In genomic region chr16:66551362-66551761, GRCh38 we compare ENCODE assay signal across 1 cellular context.
A peak's percentile ranks its signal among the peaks of the same experiment; 100 is the strongest.
TF ChIP-seq lines count a peak whose summit lies in the region.

No MANE protein-coding gene starts in this region.

TF ChIP-seq in HepG2, 621 proteins besides CTCF, POLR2A, EP300 and RAD21 (continues in another document):
- TF ChIP-seq ZNF225 (CRISPR knock-in tag; IDR thresholded peaks at IDR 0.05): no peak
- TF ChIP-seq ZNF652 (CRISPR knock-in tag; IDR thresholded peaks at IDR 0.05; ENCODE audit: borderline replicate concordance, low read depth): peak; percentile 5; the same call in 1 of the 2 replicates
- 0 out of 2 replicates have a peak, but pooled peaks have one; percentile 9 for TF ChIP-seq ARNT2 (CRISPR knock-in tag; IDR thresholded peaks at IDR 0.05; ENCODE audit: low read depth)
- TF ChIP-seq ZNF207 (IDR thresholded peaks at IDR 0.05; ENCODE audit: borderline replicate concordance): no peak
- TF ChIP-seq PHF21A (CRISPR knock-in tag; IDR thresholded peaks at IDR 0.05): no peak
- TF ChIP-seq ZNF18 (CRISPR knock-in tag; IDR thresholded peaks at IDR 0.05; ENCODE audit: insufficient replicate concordance): no peak
- no peak for TF ChIP-seq ZNF570 (CRISPR knock-in tag; IDR thresholded peaks at IDR 0.05; ENCODE audit: borderline replicate concordance)
- peak; percentile 31; the same call in 1 of the 2 replicates for TF ChIP-seq POLR2G (IDR thresholded peaks at IDR 0.05; ENCODE audit: low read depth, low read length)
- peak; percentile 70 for TF ChIP-seq SAP130 (CRISPR knock-in tag; IDR thresholded peaks at IDR 0.05; ENCODE audit: low read depth)
- TF ChIP-seq NR0B2 (CRISPR knock-in tag; IDR thresholded peaks at IDR 0.05): no peak
- 0 out of 4 replicates have a peak, but pooled peaks of 1 of the 2 experiments have one; percentile 28 for TF ChIP-seq ATF4 (CRISPR knock-in tag; IDR thresholded peaks at IDR 0.05)
- no peak for TF ChIP-seq EEA1 (CRISPR knock-in tag; IDR thresholded peaks at IDR 0.05; ENCODE audit: borderline replicate concordance)
- TF ChIP-seq ZNF644 (CRISPR knock-in tag; IDR thresholded peaks at IDR 0.05; ENCODE audit: low read depth): peak; percentile 52; the same call in 1 of the 2 replicates
- TF ChIP-seq ELF3 (CRISPR knock-in tag; IDR thresholded peaks at IDR 0.05): peak; percentile 83
- TF ChIP-seq MAFF (IDR thresholded peaks at IDR 0.05; ENCODE audit: low read depth, low read length): peak; percentile 98
- peak; percentile 53 for TF ChIP-seq POLR2AphosphoS5 (IDR thresholded peaks at IDR 0.05; ENCODE audit: low read depth, low read length)
- peak; percentile 48; the same call in 1 of the 2 replicates for TF ChIP-seq GATAD2A (CRISPR knock-in tag; IDR thresholded peaks at IDR 0.05)
- peak; percentile 55 for TF ChIP-seq MAX (IDR thresholded peaks at IDR 0.05)
- TF ChIP-seq SALL1 (CRISPR knock-in tag; IDR thresholded peaks at IDR 0.05): 0 out of 2 replicates have a peak, but pooled peaks have one; percentile 16
- TF ChIP-seq ZNF484 (CRISPR knock-in tag; IDR thresholded peaks at IDR 0.05; ENCODE audit: borderline replicate concordance, low read depth): no peak
- TF ChIP-seq RBM22 (optimal IDR thresholded peaks at IDR 0.05; ENCODE audit: low read length): no peak
- peak; percentile 60; the same call in 1 of the 2 replicates for TF ChIP-seq ZNF772 (CRISPR knock-in tag; IDR thresholded peaks at IDR 0.05)
- TF ChIP-seq ZNF572 (CRISPR knock-in tag; IDR thresholded peaks at IDR 0.05): 0 out of 2 replicates have a peak, but pooled peaks have one; percentile 5
- TF ChIP-seq FOXA3 (CRISPR knock-in tag; IDR thresholded peaks at IDR 0.05): 0 out of 2 replicates have a peak, but pooled peaks have one; percentile 7
- TF ChIP-seq ELF1 (CRISPR knock-in tag; IDR thresholded peaks at IDR 0.05): peak; percentile 54
- TF ChIP-seq EED (CRISPR knock-in tag; IDR thresholded peaks at IDR 0.05): no peak
- TF ChIP-seq SPEN (CRISPR knock-in tag; IDR thresholded peaks at IDR 0.05; ENCODE audit: low read depth): peak; percentile 50
- TF ChIP-seq ZNF709 (CRISPR knock-in tag; IDR thresholded peaks at IDR 0.05): peak; percentile 94; the same call in 1 of the 2 replicates
- TF ChIP-seq ZBTB42 (CRISPR knock-in tag; IDR thresholded peaks at IDR 0.05): peak; percentile 21; the same call in 1 of the 2 replicates
- TF ChIP-seq FOSL2 (CRISPR knock-in tag; IDR thresholded peaks at IDR 0.05): 0 out of 2 replicates have a peak, but pooled peaks have one; percentile 13
- 0 out of 2 replicates have a peak, but pooled peaks have one; percentile 34 for TF ChIP-seq ARID3A (IDR thresholded peaks at IDR 0.05; ENCODE audit: low read depth, low read length)
- no peak for TF ChIP-seq TAF1 (CRISPR knock-in tag; IDR thresholded peaks at IDR 0.05)
- 0 out of 2 replicates have a peak, but pooled peaks have one; percentile 13 for TF ChIP-seq ARID5B (CRISPR knock-in tag; IDR thresholded peaks at IDR 0.05)
- no peak for TF ChIP-seq ZBTB33 (CRISPR knock-in tag; IDR thresholded peaks at IDR 0.05)
- no peak for TF ChIP-seq ZNF296 (CRISPR knock-in tag; conservative IDR thresholded peaks at IDR 0.05)
- peak in 1 of 2 experiments; percentile 55; a peak in 2 of 4 replicates for TF ChIP-seq HMGXB4 (CRISPR knock-in tag; IDR thresholded peaks at IDR 0.05; ENCODE audit: borderline replicate concordance in 1 of 2, low read depth in 1 of 2)
- TF ChIP-seq NR2F1 (CRISPR knock-in tag; IDR thresholded peaks at IDR 0.05): no peak
- peak; percentile 87 for TF ChIP-seq ZKSCAN5 (CRISPR knock-in tag; IDR thresholded peaks at IDR 0.05)
- 0 out of 2 replicates have a peak, but pooled peaks have one; percentile 44 for TF ChIP-seq DRAP1 (CRISPR knock-in tag; IDR thresholded peaks at IDR 0.05)
- TF ChIP-seq ZBTB26 (CRISPR knock-in tag; IDR thresholded peaks at IDR 0.05; ENCODE audit: borderline replicate concordance): peak; percentile 50; the same call in 1 of the 2 replicates
- 0 out of 2 replicates have a peak, but pooled peaks have one; percentile 39 for TF ChIP-seq REPIN1 (CRISPR knock-in tag; IDR thresholded peaks at IDR 0.05; ENCODE audit: borderline replicate concordance, low read depth)
- TF ChIP-seq ZNF510 (CRISPR knock-in tag; IDR thresholded peaks at IDR 0.05; ENCODE audit: low read depth): 0 out of 2 replicates have a peak, but pooled peaks have one; percentile 32
- TF ChIP-seq ZNF10 (CRISPR knock-in tag; IDR thresholded peaks at IDR 0.05; ENCODE audit: borderline replicate concordance, low read depth): no peak
- no peak for TF ChIP-seq GABPA (IDR thresholded peaks at IDR 0.05; ENCODE audit: low read depth, low read length)
- TF ChIP-seq GABPA (CRISPR knock-in tag; IDR thresholded peaks at IDR 0.05; ENCODE audit: low read depth): peak; percentile 53; the same call in 1 of the 2 replicates
- TF ChIP-seq XRCC5 (optimal IDR thresholded peaks at IDR 0.05; ENCODE audit: low read length): peak; percentile 27
- 0 out of 2 replicates have a peak, but pooled peaks have one; percentile 12 for TF ChIP-seq NFE2 (CRISPR knock-in tag; IDR thresholded peaks at IDR 0.05)
- peak; percentile 37; the same call in 1 of the 2 replicates for TF ChIP-seq ZNF691 (CRISPR knock-in tag; IDR thresholded peaks at IDR 0.05; ENCODE audit: borderline replicate concordance, low read depth)
- no peak for TF ChIP-seq GFI1 (CRISPR knock-in tag; IDR thresholded peaks at IDR 0.05; ENCODE audit: borderline replicate concordance)
